8 cellular contexts compared by ENCODE assay signal in the genomic region with DNA sequence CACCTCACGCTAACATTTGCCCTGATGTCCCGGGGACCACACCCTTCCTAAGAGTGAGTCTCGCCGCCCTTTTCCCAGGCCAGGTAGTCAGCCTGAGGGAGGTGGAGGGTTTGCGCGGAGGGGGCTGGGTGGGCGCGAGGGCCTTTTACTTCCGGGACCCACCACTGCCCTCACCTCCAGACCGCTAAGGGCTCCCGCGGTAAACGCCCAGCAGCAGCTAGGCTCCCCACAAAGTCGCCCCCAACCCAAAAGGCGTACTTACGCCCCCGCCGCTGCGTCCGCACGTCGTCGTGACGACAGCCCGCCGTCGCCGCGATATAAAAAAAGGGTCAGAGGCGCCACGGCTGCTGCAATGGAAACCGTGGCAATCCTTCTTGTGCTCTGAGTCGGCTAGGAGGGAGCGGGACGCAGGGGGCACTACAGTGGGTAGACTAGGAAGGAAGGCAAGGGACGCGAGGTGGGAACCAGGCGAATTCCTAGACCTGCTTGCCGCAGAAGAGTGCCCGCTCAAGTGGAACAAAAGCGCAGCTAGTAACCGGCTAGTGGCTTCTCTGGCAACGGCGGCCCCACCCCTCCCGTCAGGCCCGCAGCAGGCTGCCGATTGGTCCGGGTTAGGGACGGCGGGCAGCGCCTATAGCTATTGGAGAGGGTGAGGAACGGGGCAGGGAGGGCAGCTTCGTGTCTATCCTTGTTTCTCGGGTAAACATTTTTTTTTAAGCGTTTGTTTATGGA. TPM values are rescaled to one million over a fixed set of nuclear protein-coding genes. Genes with fewer than 3 reads are reported as not detected.
DNase-seq lines count a peak whose midpoint lies in the region; ATAC-seq and FAIRE-seq lines count a peak whose summit lies in the region.

A gene with protein sequence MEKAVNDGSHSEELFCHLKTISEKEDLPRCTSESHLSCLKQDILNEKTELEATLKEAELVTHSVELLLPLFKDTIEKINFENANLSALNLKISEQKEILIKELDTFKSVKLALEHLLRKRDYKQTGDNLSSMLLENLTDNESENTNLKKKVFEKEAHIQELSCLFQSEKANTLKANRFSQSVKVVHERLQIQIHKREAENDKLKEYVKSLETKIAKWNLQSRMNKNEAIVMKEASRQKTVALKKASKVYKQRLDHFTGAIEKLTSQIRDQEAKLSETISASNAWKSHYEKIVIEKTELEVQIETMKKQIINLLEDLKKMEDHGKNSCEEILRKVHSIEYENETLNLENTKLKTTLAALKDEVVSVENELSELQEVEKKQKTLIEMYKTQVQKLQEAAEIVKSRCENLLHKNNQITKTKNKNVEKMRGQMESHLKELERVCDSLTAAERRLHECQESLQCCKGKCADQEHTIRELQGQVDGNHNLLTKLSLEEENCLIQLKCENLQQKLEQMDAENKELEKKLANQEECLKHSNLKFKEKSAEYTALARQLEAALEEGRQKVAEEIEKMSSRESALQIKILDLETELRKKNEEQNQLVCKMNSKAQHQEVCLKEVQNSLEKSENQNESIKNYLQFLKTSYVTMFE (minus strand): TSS at position 553 of the 732 bp plus-strand sequence. CDS start 9,296 bp downstream, outside the sequence.

- peak; percentile 100 for ATAC-seq in GM21786 (IDR thresholded peaks at IDR 0.05; ENCODE audit: unreplicated experiment)
- peak; percentile 100 for ATAC-seq in activated T-cell treated with anti-CD3 and anti-CD28 coated beads, Interleukin-2, amount 50 U/mL, for 72 hours (replicated peaks in 1 of 2)
- peak; percentile 99 for ATAC-seq in esophagus mucosa

- H3K9me3 ChIP-seq in KOPT-K1 (ENCODE audit: insufficient read depth, low read length, poor library complexity, severe bottlenecking), result no peaks in the 10 kb centered on the region

- H3K27me3 Mint-ChIP-seq in activated T-cell treated with anti-CD3 and anti-CD28 coated beads, Interleukin-2, amount 50 U/mL, for 72 hours (ENCODE audit: low read depth), result no peaks in the 10 kb centered on the region

- peak within 1 kb of the TSS; percentile 87 to 92 for H3K4me3 Mint-ChIP-seq in activated T-cell treated with anti-CD3 and anti-CD28 coated beads, Interleukin-2, amount 50 U/mL, for 72 hours

- peaks cover 45% of the 10 kb centered on the region for H3K4me1 Mint-ChIP-seq in activated T-cell treated with anti-CD3 and anti-CD28 coated beads, Interleukin-2, amount 50 U/mL, for 72 hours (ENCODE audit: low read depth)

- H3K27ac Mint-ChIP-seq in activated T-cell treated with anti-CD3 and anti-CD28 coated beads, Interleukin-2, amount 50 U/mL, for 72 hours, result peak within 1 kb of the TSS; percentile 97

- H3K36me3 Mint-ChIP-seq in activated T-cell treated with anti-CD3 and anti-CD28 coated beads, Interleukin-2, amount 50 U/mL, for 72 hours (ENCODE audit: insufficient read depth in 2 of 2), result peaks cover 5% of the 10 kb centered on the region in 2 donors

- H3K9me3 Mint-ChIP-seq in activated T-cell treated with anti-CD3 and anti-CD28 coated beads, Interleukin-2, amount 50 U/mL, for 72 hours, result peaks cover 0 to 3% of the 10 kb centered on the region in 2 donors

- peak; percentile 85 for DNase-seq in DMS53 treated with DMSO at 0.1 percent for 48 hours (lab: John Stamatoyannopoulos, UW; ENCODE audit: unreplicated experiment)
- peak; percentile 75 for DNase-seq in RCC 7860 (ENCODE audit: low spot score)
- peak; percentile 91 for DNase-seq in activated T-cell treated with anti-CD3 and anti-CD28 coated beads, Interleukin-2, amount 50 U/mL, for 72 hours
- DNase-seq in myocyte (ENCODE audit: low read depth), result peak; percentile 83
- DNase-seq in stimulated activated CD8-positive, alpha-beta memory T cell treated with anti-CD3 and anti-CD28 coated beads, Interleukin-7, amount 100 ng/mL, for 48 hours (ENCODE audit: extremely low read depth in 1 of 2, low read depth in 1 of 2), result peak; percentile 81 to 86

- H3K27ac ChIP-seq in KOPT-K1 (ENCODE audit: low read depth, low read length, poor library complexity, severe bottlenecking), result peak within 1 kb of the TSS; percentile 63

- H3K36me3 ChIP-seq in KOPT-K1 (ENCODE audit: insufficient read depth, low read length), result no peaks in the 10 kb centered on the region

- peak; percentile 88 for FAIRE-seq in RCC 7860 (lab: Jason Lieb, UNC)

RNA-seq across cellular contexts. Expression of the gene that starts here (rescaled TPM):
- total RNA-seq in activated T-cell treated with anti-CD3 and anti-CD28 coated beads, Interleukin-2, amount 50 U/mL, for 72 hours, result 10 to 100 TPM; 31.8 to 39.2 TPM
- total RNA-seq in esophagus mucosa, result 23.0 TPM
- 14.7 and 18.5 TPM in 2 replicates for total RNA-seq in myocyte
- 5.6 TPM for polyA plus RNA-seq in myocyte (2012)

Comparison
In these comparisons a context has a peak if more than half of its experiments do, and no peak if none do; other contexts are left out.
1. Peak in every context shown above with its lines: DNase-seq, ATAC-seq and H3K27ac ChIP-seq.